Comparison of ENCODE assay signal across 8 cellular contexts in the genomic region with DNA sequence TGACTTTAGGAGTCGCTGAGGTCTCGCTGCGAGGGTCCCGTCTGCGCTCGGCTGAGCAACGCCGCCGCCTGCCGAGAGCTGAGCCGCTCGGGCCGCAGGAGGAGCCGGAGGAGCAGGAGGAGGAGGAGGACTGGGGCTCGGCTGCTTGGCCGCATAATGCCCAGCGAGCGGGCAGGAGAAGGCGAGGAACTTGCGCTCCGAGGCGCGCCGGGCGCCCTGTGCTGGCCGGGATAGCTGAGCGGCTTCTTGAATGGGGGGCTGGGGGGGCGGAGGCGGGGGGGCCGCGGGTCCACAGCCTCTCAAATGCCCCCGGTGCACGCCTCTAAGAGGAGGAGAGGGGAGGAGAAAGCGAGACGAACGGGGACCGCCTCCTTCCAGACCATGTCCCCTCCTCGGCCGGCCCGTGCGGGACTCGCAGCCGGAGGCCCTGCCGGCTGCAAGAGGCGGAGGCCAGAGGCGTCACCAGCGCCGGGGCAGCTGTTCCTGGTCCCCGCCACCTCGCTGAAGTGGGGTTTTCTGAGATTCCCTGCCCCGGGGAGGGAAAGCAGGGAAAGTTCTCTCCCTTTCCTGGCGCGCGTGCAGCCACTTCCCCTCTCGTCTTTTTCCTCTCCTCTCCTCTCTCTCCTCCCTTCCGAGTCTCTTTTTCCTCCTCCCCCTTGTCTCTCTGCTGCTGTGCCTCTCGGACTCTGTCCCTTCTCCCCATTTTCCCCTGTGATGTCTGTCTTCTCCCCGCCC. TPM values are rescaled to one million over a fixed set of nuclear protein-coding genes. Genes with fewer than 3 reads are reported as not detected.
DNase-seq lines count a peak whose midpoint lies in the region; ATAC-seq lines count a peak whose summit lies in the region.

A gene with protein sequence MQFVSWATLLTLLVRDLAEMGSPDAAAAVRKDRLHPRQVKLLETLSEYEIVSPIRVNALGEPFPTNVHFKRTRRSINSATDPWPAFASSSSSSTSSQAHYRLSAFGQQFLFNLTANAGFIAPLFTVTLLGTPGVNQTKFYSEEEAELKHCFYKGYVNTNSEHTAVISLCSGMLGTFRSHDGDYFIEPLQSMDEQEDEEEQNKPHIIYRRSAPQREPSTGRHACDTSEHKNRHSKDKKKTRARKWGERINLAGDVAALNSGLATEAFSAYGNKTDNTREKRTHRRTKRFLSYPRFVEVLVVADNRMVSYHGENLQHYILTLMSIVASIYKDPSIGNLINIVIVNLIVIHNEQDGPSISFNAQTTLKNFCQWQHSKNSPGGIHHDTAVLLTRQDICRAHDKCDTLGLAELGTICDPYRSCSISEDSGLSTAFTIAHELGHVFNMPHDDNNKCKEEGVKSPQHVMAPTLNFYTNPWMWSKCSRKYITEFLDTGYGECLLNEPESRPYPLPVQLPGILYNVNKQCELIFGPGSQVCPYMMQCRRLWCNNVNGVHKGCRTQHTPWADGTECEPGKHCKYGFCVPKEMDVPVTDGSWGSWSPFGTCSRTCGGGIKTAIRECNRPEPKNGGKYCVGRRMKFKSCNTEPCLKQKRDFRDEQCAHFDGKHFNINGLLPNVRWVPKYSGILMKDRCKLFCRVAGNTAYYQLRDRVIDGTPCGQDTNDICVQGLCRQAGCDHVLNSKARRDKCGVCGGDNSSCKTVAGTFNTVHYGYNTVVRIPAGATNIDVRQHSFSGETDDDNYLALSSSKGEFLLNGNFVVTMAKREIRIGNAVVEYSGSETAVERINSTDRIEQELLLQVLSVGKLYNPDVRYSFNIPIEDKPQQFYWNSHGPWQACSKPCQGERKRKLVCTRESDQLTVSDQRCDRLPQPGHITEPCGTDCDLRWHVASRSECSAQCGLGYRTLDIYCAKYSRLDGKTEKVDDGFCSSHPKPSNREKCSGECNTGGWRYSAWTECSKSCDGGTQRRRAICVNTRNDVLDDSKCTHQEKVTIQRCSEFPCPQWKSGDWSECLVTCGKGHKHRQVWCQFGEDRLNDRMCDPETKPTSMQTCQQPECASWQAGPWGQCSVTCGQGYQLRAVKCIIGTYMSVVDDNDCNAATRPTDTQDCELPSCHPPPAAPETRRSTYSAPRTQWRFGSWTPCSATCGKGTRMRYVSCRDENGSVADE (N-terminal part only) (minus strand): TSS at position 220 of the 735 bp plus-strand sequence. CDS start 343 bp downstream, outside the sequence.

- H3K4me3 Mint-ChIP-seq in stimulated activated memory B cell treated with anti-CD40 and anti-IgM and Interleukin-4, amounts not matched to agents 10 μg/mL and 1 μg/mL and 100 μg/mL, for 72 hours, result peak within 1 kb of the TSS; percentile 2
- H3K4me3 Mint-ChIP-seq in activated CD4-positive, alpha-beta T cell treated with anti-CD3 and anti-CD28 coated beads for 36 hours, result no peak within 1 kb of the TSS

- peaks cover 2% of the 10 kb centered on the region for H3K27me3 ChIP-seq in layer of hippocampus (ENCODE audit: control insufficient read depth, insufficient read depth, low read length)

- ATAC-seq in stimulated activated memory B cell treated with anti-CD40 and anti-IgM and Interleukin-4, amounts not matched to agents 10 μg/mL and 1 μg/mL and 100 μg/mL, for 72 hours, result peak; percentile 31
- no peak for ATAC-seq in activated CD4-positive, alpha-beta T cell treated with anti-CD3 and anti-CD28 coated beads for 36 hours

- POLR2A ChIA-PET in activated CD4-positive, alpha-beta T cell treated with anti-CD3 and anti-CD28 coated beads for 36 hours (lab: Charles Lee), result no interaction called here

- H3K36me3 Mint-ChIP-seq in stimulated activated memory B cell treated with anti-CD40 and anti-IgM and Interleukin-4, amounts not matched to agents 10 μg/mL and 1 μg/mL and 100 μg/mL, for 72 hours, result peaks cover 6% of the 10 kb centered on the region
- no peaks in the 10 kb centered on the region for H3K36me3 Mint-ChIP-seq in activated CD4-positive, alpha-beta T cell treated with anti-CD3 and anti-CD28 coated beads for 36 hours (ENCODE audit: low read depth)

- no peak within 1 kb of the TSS for H3K27ac Mint-ChIP-seq in stimulated activated memory B cell treated with anti-CD40 and anti-IgM and Interleukin-4, amounts not matched to agents 10 μg/mL and 1 μg/mL and 100 μg/mL, for 72 hours
- no peak within 1 kb of the TSS for H3K27ac Mint-ChIP-seq in activated CD4-positive, alpha-beta T cell treated with anti-CD3 and anti-CD28 coated beads for 36 hours

- peaks cover 3% of the 10 kb centered on the region for H3K9me3 Mint-ChIP-seq in stimulated activated memory B cell treated with anti-CD40 and anti-IgM and Interleukin-4, amounts not matched to agents 10 μg/mL and 1 μg/mL and 100 μg/mL, for 72 hours
- H3K9me3 Mint-ChIP-seq in activated CD4-positive, alpha-beta T cell treated with anti-CD3 and anti-CD28 coated beads for 36 hours (ENCODE audit: low read depth), result no peaks in the 10 kb centered on the region

- H3K4me1 Mint-ChIP-seq in stimulated activated memory B cell treated with anti-CD40 and anti-IgM and Interleukin-4, amounts not matched to agents 10 μg/mL and 1 μg/mL and 100 μg/mL, for 72 hours, result peaks cover 17% of the 10 kb centered on the region
- H3K4me1 Mint-ChIP-seq in activated CD4-positive, alpha-beta T cell treated with anti-CD3 and anti-CD28 coated beads for 36 hours, result peaks cover 3% of the 10 kb centered on the region

- intact Hi-C loops in activated CD4-positive, alpha-beta T cell treated with anti-CD3 and anti-CD28 coated beads for 36 hours (cut with DNase I, micrococcal nuclease), result no loop called here

- peak within 1 kb of the TSS; percentile 90 for H3K27ac ChIP-seq in layer of hippocampus (ENCODE audit: low read depth, low read length)

- peaks cover 51% of the 10 kb centered on the region for H3K27me3 Mint-ChIP-seq in stimulated activated memory B cell treated with anti-CD40 and anti-IgM and Interleukin-4, amounts not matched to agents 10 μg/mL and 1 μg/mL and 100 μg/mL, for 72 hours
- H3K27me3 Mint-ChIP-seq in activated CD4-positive, alpha-beta T cell treated with anti-CD3 and anti-CD28 coated beads for 36 hours, result peaks cover 49% of the 10 kb centered on the region

- DNase-seq in stimulated activated CD4-positive, alpha-beta T cell treated with anti-CD3 and anti-CD28 coated beads, Interleukin-15, amount 100 ng/mL, for 24 hours, result peak; percentile 6
- DNase-seq in stimulated activated CD4-positive, alpha-beta T cell treated with anti-CD3 and anti-CD28 coated beads, Interleukin-4, amount 100 ng/mL, for 24 hours, result no peak
- DNase-seq in dermis microvascular lymphatic vessel endothelial cell (ENCODE audit: low read depth in 2 of 2), result peak in 1 of 2 donors; percentile 86
- DNase-seq in activated CD4-positive, alpha-beta T cell treated with anti-CD3 and anti-CD28 coated beads for 36 hours, result no peak
- DNase-seq in NCI-H1092 (lab: John Stamatoyannopoulos, UW), result no peak
- DNase-seq in UCSD-AML1 (lab: John Stamatoyannopoulos, UW; ENCODE audit: unreplicated experiment), result no peak

- CTCF ChIA-PET in activated CD4-positive, alpha-beta T cell treated with anti-CD3 and anti-CD28 coated beads for 36 hours (lab: Charles Lee), result interaction anchor here (0.6 kb wide), 1 partner anchor 132 kb away, joined by 3 read pairs; no protein-coding TSS in a partner anchor

RNA-seq across cellular contexts. Expression of the gene that starts here (rescaled TPM):
- 33.4 and 38.2 TPM in 2 replicates for total RNA-seq in dermis microvascular lymphatic vessel endothelial cell
- total RNA-seq in activated CD4-positive, alpha-beta T cell treated with anti-CD3 and anti-CD28 coated beads for 36 hours, result not detected

Comparison
In these comparisons a context has a peak if more than half of its experiments do, and no peak if none do; other contexts are left out.
1. RNA of the gene that starts here (total RNA-seq): 33.4 to 38.2 TPM in dermis microvascular lymphatic vessel endothelial cell; not detected in activated CD4-positive, alpha-beta T cell treated with anti-CD3 and anti-CD28 coated beads for 36 hours; every median in the first group is over 10 times any median in the second.